Comparison of ENCODE assay signal across 13 cellular contexts in genomic region chr3:33442190-33442589, GRCh38. TPM values are rescaled to one million over a fixed set of nuclear protein-coding genes. Genes with fewer than 3 reads are reported as not detected.
DNase-seq lines count a peak whose midpoint lies in the region; ATAC-seq and TF ChIP-seq lines count a peak whose summit lies in the region.
"Had no signal": no experiment of that assay in that cellular context is flagged by ENCODE, and none has a peak within 500 bp of the region (broad histone marks: within the 10 kb centered on the region; RNA-seq: fewer than 3 reads in every experiment).

No MANE protein-coding gene starts in this region.

- H3K4me2 ChIP-seq in trophoblast cell (ENCODE audit: low read length), result no peak overlapping the region

- DNase-seq in CD8-positive, alpha-beta memory T cell, result no peak
- DNase-seq in NB4 (ENCODE audit: low read depth), result no peak
- no peak for DNase-seq in central memory CD8-positive, alpha-beta T cell (ENCODE audit: low spot score in 2 of 2)
- DNase-seq in trophoblast cell, result peak in 1 of 2 donors; percentile 31
- DNase-seq in NCI-H146 treated with DMSO at 0.1 percent for 48 hours (lab: John Stamatoyannopoulos, UW; ENCODE audit: unreplicated experiment), result no peak
- DNase-seq in NOMO-1 (lab: John Stamatoyannopoulos, UW; ENCODE audit: unreplicated experiment in 2 of 2), result no peak
- no peak for DNase-seq in stimulated activated CD8-positive, alpha-beta memory T cell treated with anti-CD3 and anti-CD28 coated beads, Interleukin-4, amount 100 ng/mL, for 48 hours
- DNase-seq: dorsolateral prefrontal cortex; heart right ventricle; NCI-H2081; SJCRH30; stimulated activated CD4-positive, alpha-beta T cell treated with anti-CD3 and anti-CD28 coated beads, Interleukin-2, amount 100 ng/mL, for 48 hours had no signal

- no peak for ATAC-seq in central memory CD8-positive, alpha-beta T cell (replicated peaks; ENCODE audit: extremely low read depth, poor library complexity, severe bottlenecking)
- ATAC-seq in HG02642 (IDR thresholded peaks at IDR 0.05; ENCODE audit: poor library complexity, unreplicated experiment), result no peak
- ATAC-seq: heart right ventricle had no signal

- H3K4me1 Mint-ChIP-seq in CD8-positive, alpha-beta memory T cell, result peaks cover 39 to 49% (median 43%) of the 10 kb centered on the region in 3 donors
- peaks cover 31% of the 10 kb centered on the region for H3K4me1 Mint-ChIP-seq in central memory CD8-positive, alpha-beta T cell

- no peak overlapping the region for H4K12ac ChIP-seq in trophoblast cell (ENCODE audit: low read depth, low read length)

- peaks cover 0 to 3% of the 10 kb centered on the region in 2 donors for H3K27me3 Mint-ChIP-seq in CD8-positive, alpha-beta memory T cell
- H3K27me3 Mint-ChIP-seq in central memory CD8-positive, alpha-beta T cell, result no peaks in the 10 kb centered on the region

- no peak overlapping the region for H3K27ac ChIP-seq in CD8-positive, alpha-beta memory T cell (ENCODE audit: low read depth, low read length)
- H3K27ac ChIP-seq in trophoblast cell (ENCODE audit: low read depth, low read length), result no peak overlapping the region

- no peak overlapping the region for H3K9ac ChIP-seq in trophoblast cell (ENCODE audit: low read length)

- H3K4me3 ChIP-seq in CD8-positive, alpha-beta memory T cell (ENCODE audit: low read length), result no peak overlapping the region
- peak overlapping the region; percentile 90 for H3K4me3 ChIP-seq in NB4 (ENCODE audit: low read depth, low read length)
- H3K4me3 ChIP-seq in trophoblast cell (ENCODE audit: low read depth, low read length), result no peak overlapping the region

- H3K4ac ChIP-seq in trophoblast cell (ENCODE audit: low read depth, low read length), result no peak overlapping the region

- no peak overlapping the region for H2BK120ac ChIP-seq in trophoblast cell (ENCODE audit: insufficient read depth, low read length, poor library complexity)

- H2BK5ac ChIP-seq in trophoblast cell (ENCODE audit: low read depth, low read length, poor library complexity), result no peak overlapping the region

- H2BK12ac ChIP-seq in trophoblast cell (ENCODE audit: low read length), result peak overlapping the region; percentile 58

- H3K14ac ChIP-seq in trophoblast cell (ENCODE audit: low read length), result no peak overlapping the region

- peaks cover 16% of the 10 kb centered on the region for H3K79me1 ChIP-seq in trophoblast cell (ENCODE audit: low read length)

- TF ChIP-seq POLR2A in NB4 (IDR thresholded peaks at IDR 0.05; ENCODE audit: extremely low read depth, insufficient read length), result no peak

- H3K4me1 ChIP-seq in CD8-positive, alpha-beta memory T cell (ENCODE audit: insufficient read depth, low read length), result peaks cover 27% of the 10 kb centered on the region
- H3K4me1 ChIP-seq in trophoblast cell (ENCODE audit: control insufficient read depth in 1 of 2, insufficient read depth in 2 of 2, low read length in 2 of 2), result peaks cover 0 to 6% of the 10 kb centered on the region in 2 experiments

- CTCF ChIA-PET in CD8-positive, alpha-beta memory T cell (lab: Charles Lee), result no interaction called here

- H4K91ac ChIP-seq in trophoblast cell (ENCODE audit: low read depth, low read length), result no peak overlapping the region

- H3K36me3 ChIP-seq in CD8-positive, alpha-beta memory T cell (ENCODE audit: insufficient read depth, low read length), result no peaks in the 10 kb centered on the region
- no peaks in the 10 kb centered on the region for H3K36me3 ChIP-seq in trophoblast cell (ENCODE audit: control insufficient read depth in 1 of 2, insufficient read depth in 2 of 2, low read length in 2 of 2)
- H3K36me3 ChIP-seq: heart right ventricle, SJCRH30 had no signal

- H3K18ac ChIP-seq in trophoblast cell (ENCODE audit: low read length), result no peak overlapping the region

- no CpG with 5 or more reads among the region's 4 CpGs for WGBS in trophoblast cell (ENCODE audit: extremely low coverage, insufficient coverage, insufficient read length)

- H3K23ac ChIP-seq in trophoblast cell (ENCODE audit: low read length), result no peak overlapping the region

- H3K36me3 Mint-ChIP-seq in CD8-positive, alpha-beta memory T cell, result peaks cover 0 to 10% (median 0%) of the 10 kb centered on the region in 3 donors
- H3K36me3 Mint-ChIP-seq in central memory CD8-positive, alpha-beta T cell (ENCODE audit: insufficient read depth), result peaks cover 18% of the 10 kb centered on the region

- no peaks in the 10 kb centered on the region for H3K27me3 ChIP-seq in CD8-positive, alpha-beta memory T cell (ENCODE audit: insufficient read depth, low read length, poor library complexity, severe bottlenecking)
- H3K27me3 ChIP-seq in trophoblast cell (ENCODE audit: insufficient read depth, low read length), result no peaks in the 10 kb centered on the region
- H3K27me3 ChIP-seq: dorsolateral prefrontal cortex, heart right ventricle, SJCRH30 had no signal

- H3K9me3 Mint-ChIP-seq in CD8-positive, alpha-beta memory T cell, result no peaks in the 10 kb centered on the region
- H3K9me3 Mint-ChIP-seq in central memory CD8-positive, alpha-beta T cell, result no peaks in the 10 kb centered on the region

- no peak overlapping the region for H2AK5ac ChIP-seq in trophoblast cell (ENCODE audit: low read length)

- no peak overlapping the region for H4K8ac ChIP-seq in trophoblast cell (ENCODE audit: low read depth, low read length)

- peak overlapping the region; percentile 19 to 100 (median 99) for H3K4me3 Mint-ChIP-seq in CD8-positive, alpha-beta memory T cell
- peak overlapping the region; percentile 99 for H3K4me3 Mint-ChIP-seq in central memory CD8-positive, alpha-beta T cell

- POLR2A ChIA-PET in CD8-positive, alpha-beta memory T cell (lab: Charles Lee), result interaction anchor here (0.7 to 1.0 kb wide), 2 partner anchors 50 to 347 kb away, joined by 3 to 4 read pairs; no protein-coding TSS in a partner anchor

- TF ChIP-seq CTCF in NB4 (IDR thresholded peaks at IDR 0.05; ENCODE audit: low read depth, low read length), result no peak

- H2AFZ ChIP-seq in trophoblast cell (ENCODE audit: insufficient read depth, low read length, poor library complexity), result no peak overlapping the region

- peaks cover 18% of the 10 kb centered on the region for H3K79me2 ChIP-seq in trophoblast cell (ENCODE audit: control insufficient read depth, insufficient read depth, low read length, poor library complexity)

- no peaks in the 10 kb centered on the region for H3K9me3 ChIP-seq in CD8-positive, alpha-beta memory T cell (ENCODE audit: low read length)
- H3K9me3 ChIP-seq in trophoblast cell (ENCODE audit: insufficient read depth, low read depth, low read length), result no peaks in the 10 kb centered on the region
- H3K9me3 ChIP-seq: heart right ventricle, SJCRH30 had no signal

- peak overlapping the region in 7 of 8 donors; percentile 96 to 100 (median 100) for H3K27ac Mint-ChIP-seq in CD8-positive, alpha-beta memory T cell
- peak overlapping the region; percentile 100 for H3K27ac Mint-ChIP-seq in central memory CD8-positive, alpha-beta T cell (ENCODE audit: low read depth)

RNA-seq across cellular contexts. Expression of gene UBP1, which starts 2.0 kb away (rescaled TPM):
- total RNA-seq in CD8-positive, alpha-beta memory T cell, result 10 to 100 TPM; 70.8 to 79.4 TPM
- polyA plus RNA-seq in CD8-positive, alpha-beta memory T cell, result 15.9 TPM
- polyA plus RNA-seq in trophoblast cell (2013), result 58.8 and 62.1 TPM in 2 replicates
